In genomic region chr7:105690286-105690915, GRCh38 we compare ENCODE assay signal across 1 cellular context.
TF ChIP-seq lines count a peak whose summit lies in the region.

No MANE protein-coding gene starts in this region.

TF ChIP-seq in liver, 16 proteins besides CTCF, POLR2A, EP300 and RAD21:
- no peak for TF ChIP-seq REST (IDR thresholded peaks at IDR 0.05)
- TF ChIP-seq GABPA (IDR thresholded peaks at IDR 0.05 in 1 of 2, conservative IDR thresholded peaks at IDR 0.05 in 1 of 2), result no peak
- no peak for TF ChIP-seq JUND (IDR thresholded peaks at IDR 0.05)
- no peak for TF ChIP-seq TAF1 (conservative IDR thresholded peaks at IDR 0.05)
- no peak for TF ChIP-seq YY1 (IDR thresholded peaks at IDR 0.05)
- no peak for TF ChIP-seq HNF4G (IDR thresholded peaks at IDR 0.05)
- no peak for TF ChIP-seq ZBTB33 (IDR thresholded peaks at IDR 0.05)
- no peak for TF ChIP-seq NR2F2 (IDR thresholded peaks at IDR 0.05)
- no peak for TF ChIP-seq RXRA (IDR thresholded peaks at IDR 0.05)
- TF ChIP-seq HNF4A (conservative IDR thresholded peaks at IDR 0.05), result no peak
- TF ChIP-seq MAX (IDR thresholded peaks at IDR 0.05), result no peak
- TF ChIP-seq EGR1 (IDR thresholded peaks at IDR 0.05; ENCODE audit: low read depth in 2 of 2), result no peak
- no peak for TF ChIP-seq FOXA2 (IDR thresholded peaks at IDR 0.05)
